ENCODE assay signal across 21 cellular contexts in genomic region chr15:71688509-71689094, GRCh38.
"Had no signal": no experiment of that assay in that cellular context is flagged by ENCODE, and none has a peak within 500 bp of the region (broad histone marks: within the 10 kb centered on the region; RNA-seq: fewer than 3 reads in every experiment).

No MANE protein-coding gene starts in this region.

- H3K4me3 Mint-ChIP-seq: dendritic cell treated with granulocyte-macrophage colony-stimulating factor and Interleukin-4, amounts not matched to agents 40 ng/mL and 50 ng/mL, for 4 days; effector memory CD8-positive, alpha-beta T cell; natural killer cell; neural progenitor cell; stimulated activated naive B cell treated with anti-CD40 and anti-IgM and Interleukin-4, amounts not matched to agents 10 μg/mL and 1 μg/mL and 100 μg/mL, for 72 hours; stimulated activated naive CD8-positive, alpha-beta T cell treated with anti-CD3 and anti-CD28 coated beads, Interleukin-15, amount 100 ng/mL, for 72 hours had no signal

- H3K9me3 ChIP-seq: esophagus squamous epithelium, gastroesophageal sphincter, ovary, right atrium auricular region, sigmoid colon, thoracic aorta, uterus had no signal

- ATAC-seq: effector memory CD8-positive, alpha-beta T cell; gastroesophageal sphincter; left colon; natural killer cell; stimulated activated naive B cell treated with anti-CD40 and anti-IgM and Interleukin-4, amounts not matched to agents 10 μg/mL and 1 μg/mL and 100 μg/mL, for 72 hours; stimulated activated naive CD8-positive, alpha-beta T cell treated with anti-CD3 and anti-CD28 coated beads, Interleukin-15, amount 100 ng/mL, for 72 hours had no signal

- H3K4me1 ChIP-seq: neural progenitor cell had no signal

- H3K4me1 Mint-ChIP-seq: natural killer cell; stimulated activated naive B cell treated with anti-CD40 and anti-IgM and Interleukin-4, amounts not matched to agents 10 μg/mL and 1 μg/mL and 100 μg/mL, for 72 hours had no signal

- H3K27ac Mint-ChIP-seq: dendritic cell treated with granulocyte-macrophage colony-stimulating factor and Interleukin-4, amounts not matched to agents 40 ng/mL and 50 ng/mL, for 4 days; effector memory CD8-positive, alpha-beta T cell; natural killer cell; neural progenitor cell; stimulated activated naive B cell treated with anti-CD40 and anti-IgM and Interleukin-4, amounts not matched to agents 10 μg/mL and 1 μg/mL and 100 μg/mL, for 72 hours; stimulated activated naive CD8-positive, alpha-beta T cell treated with anti-CD3 and anti-CD28 coated beads, Interleukin-15, amount 100 ng/mL, for 72 hours had no signal

- H3K9me3 Mint-ChIP-seq: dendritic cell treated with granulocyte-macrophage colony-stimulating factor and Interleukin-4, amounts not matched to agents 40 ng/mL and 50 ng/mL, for 4 days; effector memory CD8-positive, alpha-beta T cell; natural killer cell; neural progenitor cell had no signal

- H3K27me3 ChIP-seq: esophagus squamous epithelium, gastroesophageal sphincter, neural progenitor cell, ovary, right atrium auricular region, sigmoid colon, uterus had no signal

- H3K4me3 ChIP-seq: esophagus squamous epithelium, gastroesophageal sphincter, neural progenitor cell, ovary, right atrium auricular region, sigmoid colon, skin epidermis, thoracic aorta, uterus had no signal

- DNase-seq: effector memory CD8-positive, alpha-beta T cell; esophagus squamous epithelium; kidney; left colon; natural killer cell; nucleus accumbens; ovary; sigmoid colon; stimulated activated CD4-positive, alpha-beta T cell treated with anti-CD3 and anti-CD28 coated beads, Interleukin-2, amount 100 ng/mL, for 24 hours; stimulated activated CD4-positive, alpha-beta T cell treated with anti-CD3 and anti-CD28 coated beads, Interleukin-4, amount 100 ng/mL, for 4 hours; stimulated activated naive B cell treated with anti-CD40 and anti-IgM and Interleukin-4, amounts not matched to agents 10 μg/mL and 1 μg/mL and 100 μg/mL, for 72 hours; stimulated activated naive CD8-positive, alpha-beta T cell treated with anti-CD3 and anti-CD28 coated beads, Interleukin-15, amount 100 ng/mL, for 72 hours; substantia nigra; trophoblast cell; uterus had no signal

- H3K36me3 Mint-ChIP-seq: natural killer cell; neural progenitor cell; stimulated activated naive B cell treated with anti-CD40 and anti-IgM and Interleukin-4, amounts not matched to agents 10 μg/mL and 1 μg/mL and 100 μg/mL, for 72 hours had no signal

- H3K36me3 ChIP-seq: gastroesophageal sphincter, neural progenitor cell, ovary, right atrium auricular region, sigmoid colon, thoracic aorta, uterus had no signal

- H3K27ac ChIP-seq: gastroesophageal sphincter, neural progenitor cell, ovary, sigmoid colon, thoracic aorta, uterus had no signal
